In the genomic region with DNA sequence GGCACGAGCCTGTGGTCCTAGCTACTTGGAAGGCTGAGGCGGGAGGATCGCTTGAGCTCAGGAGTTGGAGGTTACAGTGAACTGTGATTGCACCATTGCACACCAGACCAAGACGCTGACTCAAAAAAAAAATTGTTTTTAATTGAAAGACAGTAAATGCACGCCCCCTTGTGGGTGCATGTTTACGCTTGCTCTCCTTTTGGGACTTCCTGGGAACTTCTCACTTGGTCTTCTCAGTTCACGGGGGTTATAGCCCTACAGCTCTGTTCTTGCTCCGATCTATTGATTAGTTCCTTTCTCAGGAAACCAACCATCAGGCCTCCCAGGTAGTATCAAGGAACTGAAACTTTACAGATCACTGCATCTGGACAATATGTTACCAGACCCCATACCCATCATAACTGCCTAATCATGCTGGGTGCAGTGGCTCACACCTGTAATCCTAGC, we compare ENCODE assay signal across 9 cellular contexts. TPM values are rescaled to one million over a fixed set of nuclear protein-coding genes. Genes with fewer than 3 reads are reported as not detected.
A peak's percentile ranks its signal among the peaks of the same experiment; 100 is the strongest.
DNase-seq lines count a peak whose midpoint lies in the region; ATAC-seq and TF ChIP-seq lines count a peak whose summit lies in the region.
"Had no signal": no experiment of that assay in that cellular context is flagged by ENCODE, and none has a peak within 500 bp of the region (broad histone marks: within the 10 kb centered on the region; RNA-seq: fewer than 3 reads in every experiment).

No MANE protein-coding gene starts in this region.

- no peak for TF ChIP-seq POLR2A in suprapubic skin (IDR thresholded peaks at IDR 0.05)

- no peaks in the 10 kb centered on the region for H3K79me2 ChIP-seq in OCI-LY7 (ENCODE audit: insufficient read depth, low read depth, low read length)
- H3K79me2 ChIP-seq in neural cell (replicated peaks; ENCODE audit: insufficient read depth, low read length), result no peaks in the 10 kb centered on the region

- in situ Hi-C loops in ACHN (cut with HindIII; ENCODE audit: low pct_ligation_motif_present, low pct_unique_long_range_greater_than_20kb, low sequenced_read_pairs), result no loop called here

- H3K4me3 ChIP-seq in OCI-LY7 (ENCODE audit: low read depth, low read length, poor library complexity, severe bottlenecking) (peak overlapping the region; percentile 12), neural cell (ENCODE audit: low read length) (no peak overlapping the region), suprapubic skin (no peak overlapping the region)

- H3K27ac ChIP-seq in OCI-LY7 (ENCODE audit: low read depth, low read length, poor library complexity, severe bottlenecking), result peak overlapping the region; percentile 91
- H3K27ac ChIP-seq in neural cell (ENCODE audit: low read length), result no peak overlapping the region
- H3K27ac ChIP-seq in suprapubic skin, result no peak overlapping the region

- no peak overlapping the region for H3K9ac ChIP-seq in neural cell (ENCODE audit: low read length)

- 13% methylated on average over 8 of the region's 8 CpGs for WGBS in suprapubic skin

- TF ChIP-seq EP300 in neural cell (conservative IDR thresholded peaks at IDR 0.05; ENCODE audit: poor library complexity, severe bottlenecking), result no peak
- TF ChIP-seq EP300 in suprapubic skin (IDR thresholded peaks at IDR 0.05), result no peak

- peak overlapping the region; percentile 61; the same call in 1 of the 2 replicates for H2AFZ ChIP-seq in OCI-LY7 (ENCODE audit: low read length)
- no peak overlapping the region for H2AFZ ChIP-seq in neural cell (ENCODE audit: low read depth, low read length)

- H3K36me3 ChIP-seq in OCI-LY7 (ENCODE audit: insufficient read depth, low read length), result no peaks in the 10 kb centered on the region
- no peaks in the 10 kb centered on the region for H3K36me3 ChIP-seq in neural cell (ENCODE audit: insufficient read depth, low read length)
- no peaks in the 10 kb centered on the region for H3K36me3 ChIP-seq in suprapubic skin

- POLR2A ChIA-PET in OCI-LY7 (lab: Charles Lee), result interaction anchor here (0.6 to 2.3 kb wide), 7 partner anchors 10 to 348 kb away, joined by 3 to 21 read pairs (median 5); a partner anchor contains a TSS

- ATAC-seq in GM18502 (IDR thresholded peaks at IDR 0.05; ENCODE audit: poor library complexity, unreplicated experiment), result peak; percentile 46
- peak; percentile 48 for ATAC-seq in HG03432 (IDR thresholded peaks at IDR 0.05; ENCODE audit: unreplicated experiment)
- peak; percentile 68 for ATAC-seq in esophagus mucosa

- H3K9me3 ChIP-seq in OCI-LY7 (ENCODE audit: low read length) (no peaks in the 10 kb centered on the region), neural cell (ENCODE audit: low read length) (no peaks in the 10 kb centered on the region), suprapubic skin (no peaks in the 10 kb centered on the region)

- TF ChIP-seq CTCF in OCI-LY7 (conservative IDR thresholded peaks at IDR 0.05; ENCODE audit: low read length) (peak; percentile 82), neural cell (IDR thresholded peaks at IDR 0.05; ENCODE audit: poor library complexity, severe bottlenecking) (peak; percentile 59), suprapubic skin (IDR thresholded peaks at IDR 0.05) (peak; percentile 48 to 59)

- intact Hi-C loops in OCI-LY7 (cut with micrococcal nuclease; ENCODE audit: unreplicated experiment), result loop anchor here (1.0 kb wide), 3 partner anchors 20 to 86 kb away; a partner anchor contains a TSS

- H3K4me1 ChIP-seq in OCI-LY7 (ENCODE audit: insufficient read depth, low read length, poor library complexity, severe bottlenecking), result peaks cover 63% of the 10 kb centered on the region
- H3K4me1 ChIP-seq in suprapubic skin, result peaks cover 5% of the 10 kb centered on the region

- H3K27me3 ChIP-seq in neural cell (ENCODE audit: insufficient read depth, low read depth, low read length) (no peaks in the 10 kb centered on the region), suprapubic skin (no peaks in the 10 kb centered on the region)

- no peaks in the 10 kb centered on the region for H4K20me1 ChIP-seq in OCI-LY7 (ENCODE audit: insufficient read depth, low read length)
- no peaks in the 10 kb centered on the region for H4K20me1 ChIP-seq in neural cell (ENCODE audit: insufficient read depth)

- BruUV-seq in OCI-LY7 (replicated peaks; lab: Mats Ljungman, UMichigan), result no TSS peak

- H3K4me2 ChIP-seq in OCI-LY7 (ENCODE audit: low read length) (peak overlapping the region; percentile 55), neural cell (ENCODE audit: low read length) (no peak overlapping the region)

- CTCF ChIA-PET in OCI-LY7 (lab: Charles Lee; ENCODE audit: unreplicated experiment), result interaction anchor here (0.8 to 1.5 kb wide), 4 partner anchors 18 to 33 kb away, joined by 3 to 8 read pairs (median 5); a partner anchor contains a TSS

- H3K9me2 ChIP-seq in OCI-LY7 (ENCODE audit: insufficient read depth, low read length), result no peaks in the 10 kb centered on the region
- no peaks in the 10 kb centered on the region for H3K9me2 ChIP-seq in neural cell (ENCODE audit: insufficient read depth, low read length)

- peak; percentile 50 for TF ChIP-seq RAD21 in neural cell (conservative IDR thresholded peaks at IDR 0.05)

- DNase-seq in ACHN (peak; percentile 94), OCI-LY7 (ENCODE audit: low spot score) (peak; percentile 95), suprapubic skin (ENCODE audit: low spot score in 2 of 2) (peak; percentile 90)
- DNase-seq in activated CD8-positive, alpha-beta memory T cell treated with anti-CD3 and anti-CD28 coated beads, Interleukin-2, amount 50 U/mL, for 1 hour (ENCODE audit: extremely low read depth), result peak; percentile 49

- H3F3A ChIP-seq in neural cell (ENCODE audit: insufficient read depth, low read length, poor library complexity, severe bottlenecking), result no peaks in the 10 kb centered on the region

TF ChIP-seq in neural cell, 6 proteins besides CTCF, POLR2A, EP300 and RAD21:
- TF ChIP-seq SMC3 (conservative IDR thresholded peaks at IDR 0.05; ENCODE audit: poor library complexity) (peak; percentile 65), EZH2 (IDR thresholded peaks at IDR 0.05; ENCODE audit: borderline replicate concordance, insufficient read depth, low read length, poor library complexity, severe bottlenecking) (no peak)

RNA-seq across cellular contexts. Expression of a gene that starts 14.2 kb away (rescaled TPM):
- total RNA-seq in OCI-LY7 (2014; rRNA removed; shearing (Covaris generic)), result 8.9 and 9.7 TPM in 2 replicates
- total RNA-seq in OCI-LY7 (2022) (26.4 and 40.2 TPM in 2 replicates), esophagus mucosa (14.3 TPM), suprapubic skin (10 to 100 TPM; 20.6 to 41.5 (median 28.3) TPM)
- polyA plus RNA-seq in neural cell, result 13.2 and 15.1 TPM in 2 replicates
- polyA minus RNA-seq in neural cell, result 35.2 and 36.0 TPM in 2 replicates

RNA-seq across cellular contexts. Expression of a gene that starts 31.1 kb away (rescaled TPM):
- not detected in 2 replicates for total RNA-seq in OCI-LY7 (2014; rRNA removed; shearing (Covaris generic))
- total RNA-seq in OCI-LY7 (2022) (0.52 TPM in 1 of 2 replicates, not detected in the other), esophagus mucosa (not detected), suprapubic skin (not detected)
- not detected in 2 replicates for polyA plus RNA-seq in neural cell
- polyA minus RNA-seq in neural cell, result not detected in 2 replicates
- total RNA-seq: temporal lobe had no signal

RNA-seq across cellular contexts. Expression of a gene that starts 33.4 kb away (rescaled TPM):
- 13.5 and 24.4 TPM in 2 replicates for total RNA-seq in OCI-LY7 (2014; rRNA removed; shearing (Covaris generic))
- total RNA-seq in OCI-LY7 (2022) (34.0 and 38.0 TPM in 2 replicates), esophagus mucosa (80.9 TPM), suprapubic skin (100 to 1,000 TPM in 3 of 4 donors, 10 to 100 TPM in 1; 90.0 to 134 (median 110) TPM)
- 188 and 195 TPM in 2 replicates for polyA plus RNA-seq in neural cell
- polyA minus RNA-seq in neural cell, result 176 and 188 TPM in 2 replicates

RNA-seq across cellular contexts. Expression of a gene that starts 47.9 kb away (rescaled TPM):
- 70.6 and 72.1 TPM in 2 replicates for total RNA-seq in OCI-LY7 (2014; rRNA removed; shearing (Covaris generic))
- 83.5 and 93.3 TPM in 2 replicates for total RNA-seq in OCI-LY7 (2022)
- total RNA-seq in esophagus mucosa, result 28.3 TPM
- polyA plus RNA-seq in neural cell, result 40.4 and 42.8 TPM in 2 replicates
- polyA minus RNA-seq in neural cell, result 66.6 and 67.0 TPM in 2 replicates
- total RNA-seq in suprapubic skin, result 10 to 100 TPM; 36.2 to 50.1 (median 46.9) TPM
